In genomic region chr5:174720612-174721521, GRCh38 we compare ENCODE assay signal across 11 cellular contexts. TPM values are rescaled to one million over a fixed set of nuclear protein-coding genes. Genes with fewer than 3 reads are reported as not detected.
DNase-seq lines count a peak whose midpoint lies in the region; ATAC-seq and TF ChIP-seq lines count a peak whose summit lies in the region.
"Had no signal": no experiment of that assay in that cellular context is flagged by ENCODE, and none has a peak within 500 bp of the region (broad histone marks: within the 10 kb centered on the region; RNA-seq: fewer than 3 reads in every experiment).

No MANE protein-coding gene starts in this region.

- H3K27me3 Mint-ChIP-seq in activated CD8-positive, alpha-beta T cell treated with anti-CD3 and anti-CD28 coated beads for 36 hours: peaks cover 74% of the 10 kb centered on the region
- peaks cover 72% of the 10 kb centered on the region for H3K27me3 Mint-ChIP-seq in CD8-positive, alpha-beta T cell (ENCODE audit: low read depth)

- ATAC-seq in RWPE2 (ENCODE audit: low read depth) (no peak), right cardiac atrium (no peak), HG02571 (IDR thresholded peaks at IDR 0.05; ENCODE audit: unreplicated experiment) (no peak)
- no peak for ATAC-seq in activated CD8-positive, alpha-beta T cell treated with anti-CD3 and anti-CD28 coated beads for 36 hours
- ATAC-seq in CD8-positive, alpha-beta T cell: no peak

- H3K36me3 ChIP-seq in H7 (replicated peaks; ENCODE audit: control insufficient read depth, insufficient read depth, low read length): no peaks in the 10 kb centered on the region
- no peaks in the 10 kb centered on the region for H3K36me3 ChIP-seq in RWPE2 (ENCODE audit: low read depth)
- H3K36me3 ChIP-seq in CD8-positive, alpha-beta T cell (ENCODE audit: insufficient read depth, low read length): no peaks in the 10 kb centered on the region

- H3K4me3 ChIP-seq in H7 (ENCODE audit: insufficient read depth, low read depth, low read length) (peak overlapping the region; percentile 27), RWPE2 (ENCODE audit: severe bottlenecking) (peak overlapping the region; percentile 15), right cardiac atrium (ENCODE audit: low read length) (peak overlapping the region; percentile 67)
- no peak overlapping the region for H3K4me3 ChIP-seq in CD8-positive, alpha-beta T cell (ENCODE audit: low read depth, low read length)

- TF ChIP-seq CTCF in RWPE2 (IDR thresholded peaks at IDR 0.05; ENCODE audit: poor library complexity, severe bottlenecking): no peak
- TF ChIP-seq CTCF in activated CD8-positive, alpha-beta T cell treated with anti-CD3 and anti-CD28 coated beads for 36 hours (IDR thresholded peaks at IDR 0.05): no peak
- TF ChIP-seq CTCF in CD8-positive, alpha-beta T cell (IDR thresholded peaks at IDR 0.05): no peak

- CTCF ChIA-PET in activated CD8-positive, alpha-beta T cell treated with anti-CD3 and anti-CD28 coated beads for 36 hours (lab: Charles Lee): interaction anchor here (1.1 kb wide), 1 partner anchor 301 kb away, joined by 5 read pairs; no protein-coding TSS in a partner anchor
- CTCF ChIA-PET in CD8-positive, alpha-beta T cell (lab: Charles Lee): no interaction called here

- H3K4me1 ChIP-seq in RWPE2 (ENCODE audit: insufficient read depth, poor library complexity, severe bottlenecking) (peaks cover 10% of the 10 kb centered on the region), right cardiac atrium (ENCODE audit: control insufficient read depth, insufficient read depth, low read length) (peaks cover 3% of the 10 kb centered on the region)
- H3K4me1 ChIP-seq in CD8-positive, alpha-beta T cell (ENCODE audit: insufficient read depth, low read length): no peaks in the 10 kb centered on the region

- WGBS in right cardiac atrium: 2% methylated on average over 75 of the region's 75 CpGs

- no peak overlapping the region for H3K27ac ChIP-seq in RWPE2 (ENCODE audit: poor library complexity, severe bottlenecking)
- H3K27ac ChIP-seq in right cardiac atrium (ENCODE audit: low read length): no peak overlapping the region
- H3K27ac ChIP-seq in CD8-positive, alpha-beta T cell (ENCODE audit: low read depth, low read length): no peak overlapping the region

- H3K27me3 ChIP-seq in H7 (ENCODE audit: control insufficient read depth, insufficient read depth, low read length) (peaks cover 79% of the 10 kb centered on the region), RWPE2 (ENCODE audit: insufficient read depth, poor library complexity, severe bottlenecking) (peaks cover 50% of the 10 kb centered on the region), right cardiac atrium (ENCODE audit: control insufficient read depth, insufficient read depth) (peaks cover 5% of the 10 kb centered on the region)
- H3K27me3 ChIP-seq in CD8-positive, alpha-beta T cell (ENCODE audit: insufficient read depth, low read length): peaks cover 23% of the 10 kb centered on the region

- H3K9me3 ChIP-seq in RWPE2 (ENCODE audit: severe bottlenecking) (no peaks in the 10 kb centered on the region), right cardiac atrium (ENCODE audit: control insufficient read depth, low read length) (no peaks in the 10 kb centered on the region)
- no peaks in the 10 kb centered on the region for H3K9me3 ChIP-seq in CD8-positive, alpha-beta T cell (ENCODE audit: low read length)

- H3K4me1 Mint-ChIP-seq in activated CD8-positive, alpha-beta T cell treated with anti-CD3 and anti-CD28 coated beads for 36 hours (ENCODE audit: low read depth): peaks cover 4% of the 10 kb centered on the region
- peaks cover 12% of the 10 kb centered on the region for H3K4me1 Mint-ChIP-seq in CD8-positive, alpha-beta T cell (ENCODE audit: low read depth)

- H3K4me3 Mint-ChIP-seq in activated CD8-positive, alpha-beta T cell treated with anti-CD3 and anti-CD28 coated beads for 36 hours: no peak overlapping the region
- no peak overlapping the region for H3K4me3 Mint-ChIP-seq in CD8-positive, alpha-beta T cell
- H3K4me3 Mint-ChIP-seq: activated naive CD8-positive, alpha-beta T cell treated with anti-CD3 and anti-CD28 coated beads, Interleukin-2, amount 10 ng/mL, durations not matched to agents 7 days and 5 days had no signal

- peak; percentile 95 for DNase-seq in H7
- DNase-seq in RWPE2 (ENCODE audit: low spot score): no peak
- no peak for DNase-seq in right cardiac atrium
- peak; percentile 68 for DNase-seq in retina
- no peak for DNase-seq in activated CD8-positive, alpha-beta T cell treated with anti-CD3 and anti-CD28 coated beads for 36 hours
- no peak for DNase-seq in CD8-positive, alpha-beta T cell
- no peak for DNase-seq in NCI-H146 (lab: John Stamatoyannopoulos, UW)
- DNase-seq: activated CD4-positive, alpha-beta T cell treated with anti-CD3 and anti-CD28 coated beads, Interleukin-2, amount 50 U/mL, for 1 hour; activated naive CD8-positive, alpha-beta T cell treated with anti-CD3 and anti-CD28 coated beads, Interleukin-2, amount 10 ng/mL, durations not matched to agents 7 days and 5 days; DMS53 had no signal

- POLR2A ChIA-PET in activated CD8-positive, alpha-beta T cell treated with anti-CD3 and anti-CD28 coated beads for 36 hours (lab: Charles Lee): no interaction called here
- POLR2A ChIA-PET in CD8-positive, alpha-beta T cell (lab: Charles Lee): no interaction called here

- no peak overlapping the region for H3K27ac Mint-ChIP-seq in activated CD8-positive, alpha-beta T cell treated with anti-CD3 and anti-CD28 coated beads for 36 hours
- H3K27ac Mint-ChIP-seq in CD8-positive, alpha-beta T cell: no peak overlapping the region
- H3K27ac Mint-ChIP-seq: activated naive CD8-positive, alpha-beta T cell treated with anti-CD3 and anti-CD28 coated beads, Interleukin-2, amount 10 ng/mL, durations not matched to agents 7 days and 5 days had no signal

- no peaks in the 10 kb centered on the region for H3K9me3 Mint-ChIP-seq in activated CD8-positive, alpha-beta T cell treated with anti-CD3 and anti-CD28 coated beads for 36 hours
- H3K9me3 Mint-ChIP-seq in CD8-positive, alpha-beta T cell: no peaks in the 10 kb centered on the region

- intact Hi-C loops in right cardiac atrium (cut with DNase I): no loop called here
- intact Hi-C loops in activated CD8-positive, alpha-beta T cell treated with anti-CD3 and anti-CD28 coated beads for 36 hours (cut with micrococcal nuclease): no loop called here
- intact Hi-C loops in CD8-positive, alpha-beta T cell (cut with DNase I, micrococcal nuclease): no loop called here

- no peaks in the 10 kb centered on the region for H3K36me3 Mint-ChIP-seq in activated CD8-positive, alpha-beta T cell treated with anti-CD3 and anti-CD28 coated beads for 36 hours (ENCODE audit: low read depth)
- no peaks in the 10 kb centered on the region for H3K36me3 Mint-ChIP-seq in CD8-positive, alpha-beta T cell

RNA-seq across cellular contexts. Expression of gene MSX2, which starts 3.5 kb away (rescaled TPM):
- 0.26 and 0.97 TPM in 2 replicates for total RNA-seq in H7 (2014; rRNA removed; shearing (Covaris generic))
- total RNA-seq in right cardiac atrium: 1 to 10 TPM; 1.9 to 3.2 (median 2.6) TPM
- polyA plus RNA-seq in right cardiac atrium: 2.7 TPM
- total RNA-seq in activated CD8-positive, alpha-beta T cell treated with anti-CD3 and anti-CD28 coated beads for 36 hours: not detected
- total RNA-seq in CD8-positive, alpha-beta T cell: not detected
- total RNA-seq: activated naive CD8-positive, alpha-beta T cell treated with anti-CD3 and anti-CD28 coated beads, Interleukin-2, amount 10 ng/mL, durations not matched to agents 7 days and 5 days had no signal

Comparison
In these comparisons a context has a peak if more than half of its experiments do, and no peak if none do; other contexts are left out.
1. DNase-seq: peak in H7 (single experiment) and retina (single experiment); none in RWPE2 (single experiment), right cardiac atrium (0 of 3), activated CD8-positive, alpha-beta T cell treated with anti-CD3 and anti-CD28 coated beads for 36 hours (single experiment), CD8-positive, alpha-beta T cell (0 of 7) and NCI-H146 (single experiment).